ENCODE assay signal across 21 cellular contexts in genomic region chr1:56788102-56788501, GRCh38. TPM values are rescaled to one million over a fixed set of nuclear protein-coding genes. Genes with fewer than 3 reads are reported as not detected.
A peak's percentile ranks its signal among the peaks of the same experiment; 100 is the strongest.
DNase-seq lines count a peak whose midpoint lies in the region; ATAC-seq and TF ChIP-seq lines count a peak whose summit lies in the region.
"Had no signal": no experiment of that assay in that cellular context is flagged by ENCODE, and none has a peak within 500 bp of the region (broad histone marks: within the 10 kb centered on the region; RNA-seq: fewer than 3 reads in every experiment).

No MANE protein-coding gene starts in this region.

- H3K36me3 ChIP-seq in prostate gland (no peaks in the 10 kb centered on the region), vagina (no peaks in the 10 kb centered on the region)
- H3K36me3 ChIP-seq: esophagus squamous epithelium, tibial nerve had no signal

- H3K4me3 Mint-ChIP-seq in chondrocyte (ENCODE audit: unreplicated experiment) = no peak overlapping the region
- H3K4me3 Mint-ChIP-seq: activated naive CD4-positive, alpha-beta T cell treated with anti-CD3 and anti-CD28 coated beads, Interleukin-2, amount 50 U/mL, for 24 hours; CD4-positive, CD25-positive, alpha-beta regulatory T cell; HFFc6; IgD-negative memory B cell had no signal

- intact Hi-C loops in prostate gland (cut with DNase I) (no loop called here), vagina (cut with DNase I) (no loop called here)

- H3K36me3 Mint-ChIP-seq in chondrocyte (ENCODE audit: low read depth) = no peaks in the 10 kb centered on the region
- H3K36me3 Mint-ChIP-seq: activated naive CD4-positive, alpha-beta T cell treated with anti-CD3 and anti-CD28 coated beads, Interleukin-2, amount 50 U/mL, for 24 hours; brain; CD4-positive, CD25-positive, alpha-beta regulatory T cell; IgD-negative memory B cell had no signal

- peak; percentile 66 for DNase-seq in NCI-H1092 treated with DMSO at 0.1 percent for 48 hours (lab: John Stamatoyannopoulos, UW)
- DNase-seq in NCI-H1092 (lab: John Stamatoyannopoulos, UW) = no peak
- DNase-seq in LNCaP clone FGC (ENCODE audit: low read depth) = peak; percentile 94
- DNase-seq in chondrocyte (ENCODE audit: low spot score) = no peak
- peak; percentile 59 for DNase-seq in prostate gland (ENCODE audit: low spot score)
- DNase-seq in vagina (ENCODE audit: extremely low spot score in 2 of 2) = no peak
- DNase-seq in NCI-H524 (lab: John Stamatoyannopoulos, UW) = no peak
- DNase-seq: activated CD4-positive, alpha-beta T cell treated with anti-CD3 and anti-CD28 coated beads, Interleukin-2, amount 50 U/mL, for 4 hours; CD4-positive, CD25-positive, alpha-beta regulatory T cell; esophagus squamous epithelium; HFFc6 had no signal

- H3K27ac Mint-ChIP-seq in chondrocyte (ENCODE audit: unreplicated experiment) = no peak overlapping the region
- H3K27ac Mint-ChIP-seq: activated naive CD4-positive, alpha-beta T cell treated with anti-CD3 and anti-CD28 coated beads, Interleukin-2, amount 50 U/mL, for 24 hours; CD4-positive, CD25-positive, alpha-beta regulatory T cell; HFFc6; IgD-negative memory B cell had no signal

- H3K4me1 Mint-ChIP-seq in chondrocyte (ENCODE audit: low read depth) = peaks cover 9% of the 10 kb centered on the region
- H3K4me1 Mint-ChIP-seq: activated naive CD4-positive, alpha-beta T cell treated with anti-CD3 and anti-CD28 coated beads, Interleukin-2, amount 50 U/mL, for 24 hours; CD4-positive, CD25-positive, alpha-beta regulatory T cell had no signal

- TF ChIP-seq CTCF in LNCaP clone FGC (IDR thresholded peaks at IDR 0.05; ENCODE audit: control insufficient read depth, extremely low read depth, insufficient read depth) (peak; percentile 21; the same call in 1 of the 2 replicates), chondrocyte (IDR thresholded peaks at IDR 0.05) (peak; percentile 31), prostate gland (IDR thresholded peaks at IDR 0.05) (peak in 1 of 4 experiments; percentile 30), vagina (IDR thresholded peaks at IDR 0.05) (no peak)

- peaks cover 5% of the 10 kb centered on the region for H3K4me1 ChIP-seq in prostate gland (replicated peaks)
- no peaks in the 10 kb centered on the region for H3K4me1 ChIP-seq in vagina
- H3K4me1 ChIP-seq: tibial nerve had no signal

- H3K27ac ChIP-seq in prostate gland (peak overlapping the region; percentile 43 to 77), vagina (no peak overlapping the region)
- H3K27ac ChIP-seq: esophagus squamous epithelium, tibial nerve had no signal

- peaks cover 2% of the 10 kb centered on the region for H3K27me3 Mint-ChIP-seq in chondrocyte (ENCODE audit: low read depth)

- no peak for ATAC-seq in HG02678 (IDR thresholded peaks at IDR 0.05; ENCODE audit: unreplicated experiment)

- H3K9me3 Mint-ChIP-seq in chondrocyte (ENCODE audit: low read depth) = no peaks in the 10 kb centered on the region
- H3K9me3 Mint-ChIP-seq: HFFc6, IgD-negative memory B cell had no signal

- H3K9me3 ChIP-seq in prostate gland (no peaks in the 10 kb centered on the region), vagina (no peaks in the 10 kb centered on the region)
- H3K9me3 ChIP-seq: esophagus squamous epithelium, SK-N-SH, tibial nerve had no signal

- H3K4me3 ChIP-seq in LNCaP clone FGC (ENCODE audit: low read depth, low read length) (peak overlapping the region; percentile 21; the same call in 1 of the 2 replicates), prostate gland (no peak overlapping the region), vagina (no peak overlapping the region)
- H3K4me3 ChIP-seq: esophagus squamous epithelium, smooth muscle cell, tibial nerve had no signal

- H3K27me3 ChIP-seq in prostate gland (replicated peaks; ENCODE audit: insufficient read depth) = no peaks in the 10 kb centered on the region
- no peaks in the 10 kb centered on the region for H3K27me3 ChIP-seq in vagina
- H3K27me3 ChIP-seq: esophagus squamous epithelium, tibial nerve had no signal

- TF ChIP-seq POLR2A in prostate gland (IDR thresholded peaks at IDR 0.05) = no peak
- TF ChIP-seq POLR2A in vagina (IDR thresholded peaks at IDR 0.05) = no peak

RNA-seq across cellular contexts. Expression of gene FYB2, which starts 31.1 kb away (rescaled TPM):
- 0.10 TPM in 1 of 3 replicates, not detected in the others for total RNA-seq in chondrocyte
- 1 to 10 TPM; 7.8 to 8.2 TPM for total RNA-seq in prostate gland
- not detected for total RNA-seq in vagina
- total RNA-seq: CD4-positive, CD25-positive, alpha-beta regulatory T cell; kidney epithelial cell; mononuclear cell; NCI-H460; tibial nerve had no signal

Comparison
In these comparisons a context has a peak if more than half of its experiments do, and no peak if none do; other contexts are left out.
1. DNase-seq: peak in NCI-H1092 treated with DMSO at 0.1 percent for 48 hours (single experiment), LNCaP clone FGC (single experiment) and prostate gland (single experiment); none in NCI-H1092 (single experiment), chondrocyte (single experiment), vagina (0 of 2) and NCI-H524 (0 of 2).
2. CTCF ChIP-seq: peak in LNCaP clone FGC (single experiment) and chondrocyte (single experiment); none in vagina (0 of 3).